Comparison of ENCODE assay signal across 1 cellular context in the genomic region with DNA sequence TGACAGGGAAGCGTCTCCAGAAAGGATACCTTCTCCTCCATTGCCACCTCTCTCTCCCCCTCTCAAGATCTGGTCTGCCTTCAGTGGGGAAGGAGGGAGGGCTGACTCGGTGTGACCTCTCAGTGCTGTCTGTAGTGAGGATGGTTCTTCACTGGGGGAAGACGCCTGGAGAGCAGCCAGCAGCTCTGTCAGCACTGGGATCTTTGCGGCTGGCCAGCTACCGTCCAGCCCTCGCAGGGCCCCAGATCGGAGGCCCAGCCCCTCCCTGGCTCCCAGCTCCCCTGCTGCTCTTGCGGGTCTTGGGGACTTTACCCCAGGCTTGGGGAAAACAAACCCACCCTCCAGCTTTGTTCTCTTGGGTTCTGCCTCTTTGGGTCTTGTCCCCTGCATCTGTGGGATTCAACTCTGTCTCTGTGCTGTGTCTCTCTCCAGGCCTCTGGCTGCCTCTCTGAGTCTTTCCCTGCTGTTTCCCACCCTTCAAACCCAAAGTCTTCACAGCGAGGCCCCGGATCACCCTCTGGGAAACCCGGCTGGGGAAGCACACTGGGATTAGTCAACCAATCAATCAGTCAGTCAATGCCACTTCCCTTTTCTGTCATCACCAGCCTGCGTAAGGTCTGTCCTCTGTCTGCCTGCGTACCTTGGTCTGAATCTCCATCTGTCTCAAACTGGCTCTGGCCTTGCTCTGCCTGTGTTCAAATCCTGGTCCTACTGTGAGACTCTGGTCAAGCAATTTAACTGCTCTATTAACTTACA.
A peak's percentile ranks its signal among the peaks of the same experiment; 100 is the strongest.
TF ChIP-seq lines count a peak whose summit lies in the region.

No MANE protein-coding gene starts in this region.

TF ChIP-seq in GM12878, 131 proteins besides CTCF, POLR2A, EP300 and RAD21:
- no peak for TF ChIP-seq MEF2A (IDR thresholded peaks at IDR 0.05; ENCODE audit: insufficient read depth, low read depth, low read length)
- TF ChIP-seq FOXM1 (IDR thresholded peaks at IDR 0.05; ENCODE audit: low read depth, low read length): no peak
- no peak for TF ChIP-seq PAX8 (IDR thresholded peaks at IDR 0.05)
- TF ChIP-seq, protein P1, sequence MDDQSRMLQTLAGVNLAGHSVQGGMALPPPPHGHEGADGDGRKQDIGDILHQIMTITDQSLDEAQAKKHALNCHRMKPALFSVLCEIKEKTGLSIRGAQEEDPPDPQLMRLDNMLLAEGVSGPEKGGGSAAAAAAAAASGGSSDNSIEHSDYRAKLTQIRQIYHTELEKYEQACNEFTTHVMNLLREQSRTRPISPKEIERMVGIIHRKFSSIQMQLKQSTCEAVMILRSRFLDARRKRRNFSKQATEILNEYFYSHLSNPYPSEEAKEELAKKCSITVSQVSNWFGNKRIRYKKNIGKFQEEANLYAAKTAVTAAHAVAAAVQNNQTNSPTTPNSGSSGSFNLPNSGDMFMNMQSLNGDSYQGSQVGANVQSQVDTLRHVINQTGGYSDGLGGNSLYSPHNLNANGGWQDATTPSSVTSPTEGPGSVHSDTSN (IDR thresholded peaks at IDR 0.05; ENCODE audit: insufficient replicate concordance, low read depth, low read length): peak; percentile 47
- no peak for TF ChIP-seq SMARCA5 (IDR thresholded peaks at IDR 0.05)
- peak; percentile 81; the same call in 1 of the 2 replicates for TF ChIP-seq SPI1 (IDR thresholded peaks at IDR 0.05; ENCODE audit: borderline replicate concordance, insufficient read depth, low read depth, low read length)
- TF ChIP-seq NBN (IDR thresholded peaks at IDR 0.05): no peak
- TF ChIP-seq, protein P2, sequence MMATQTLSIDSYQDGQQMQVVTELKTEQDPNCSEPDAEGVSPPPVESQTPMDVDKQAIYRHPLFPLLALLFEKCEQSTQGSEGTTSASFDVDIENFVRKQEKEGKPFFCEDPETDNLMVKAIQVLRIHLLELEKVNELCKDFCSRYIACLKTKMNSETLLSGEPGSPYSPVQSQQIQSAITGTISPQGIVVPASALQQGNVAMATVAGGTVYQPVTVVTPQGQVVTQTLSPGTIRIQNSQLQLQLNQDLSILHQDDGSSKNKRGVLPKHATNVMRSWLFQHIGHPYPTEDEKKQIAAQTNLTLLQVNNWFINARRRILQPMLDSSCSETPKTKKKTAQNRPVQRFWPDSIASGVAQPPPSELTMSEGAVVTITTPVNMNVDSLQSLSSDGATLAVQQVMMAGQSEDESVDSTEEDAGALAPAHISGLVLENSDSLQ (IDR thresholded peaks at IDR 0.05): peak; percentile 59
- TF ChIP-seq YBX1 (IDR thresholded peaks at IDR 0.05): no peak
